Comparison of ENCODE assay signal across 20 cellular contexts in the genomic region with DNA sequence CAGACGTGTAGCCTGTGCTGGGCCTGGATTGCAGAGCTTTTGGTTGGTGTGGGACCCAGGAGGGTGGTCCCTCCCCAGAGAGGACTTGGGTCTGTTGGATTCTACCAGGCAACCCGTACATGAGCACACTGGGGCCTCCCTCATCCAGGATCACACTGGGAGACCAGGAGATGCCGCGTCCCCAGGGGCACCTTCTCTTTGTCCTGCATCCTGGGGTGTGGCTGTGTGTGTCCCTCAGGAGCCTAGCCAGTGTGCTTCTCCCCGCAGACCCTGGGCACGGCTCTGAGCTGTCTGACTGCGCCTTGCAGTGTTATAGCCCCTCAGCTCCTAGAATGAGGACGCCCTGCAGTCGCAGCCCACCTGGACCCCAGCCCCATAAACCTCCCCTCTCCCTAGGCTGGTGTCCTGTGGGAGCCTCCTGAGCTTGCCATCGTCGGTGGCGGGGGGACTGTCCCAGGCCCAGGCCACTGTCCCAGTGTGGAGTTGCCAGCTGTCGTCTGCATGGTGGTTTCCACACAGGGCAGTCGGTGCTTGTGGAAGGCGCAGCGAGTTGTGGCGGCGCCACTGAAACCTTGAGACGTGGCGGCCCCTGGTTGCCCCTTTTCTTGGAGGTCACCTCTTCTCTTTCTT. TPM values are rescaled to one million over a fixed set of nuclear protein-coding genes. Genes with fewer than 3 reads are reported as not detected.
"Had no signal": no experiment of that assay in that cellular context is flagged by ENCODE, and none has a peak within 500 bp of the region (broad histone marks: within the 10 kb centered on the region; RNA-seq: fewer than 3 reads in every experiment).

No MANE protein-coding gene starts in this region.

- H3K27ac ChIP-seq: breast epithelium, heart right ventricle, left lung, parathyroid adenoma, right atrium auricular region, thoracic aorta, uterus had no signal

- H2AFZ ChIP-seq: parathyroid adenoma had no signal

- H3K36me3 ChIP-seq: breast epithelium, uterus had no signal

- ATAC-seq: activated CD4-positive, alpha-beta T cell treated with anti-CD3 and anti-CD28 coated beads for 36 hours; activated CD8-positive, alpha-beta T cell treated with anti-CD3 and anti-CD28 coated beads, Interleukin-2, amount 10 ng/mL, durations not matched to agents 7 days and 5 days; activated naive CD4-positive, alpha-beta T cell treated with anti-CD3 and anti-CD28 coated beads, Interleukin-2, amount 50 U/mL, for 72 hours; heart right ventricle; left lung; naive thymus-derived CD4-positive, alpha-beta T cell; T-cell had no signal

- H3K27me3 ChIP-seq: breast epithelium, heart right ventricle, left lung, right atrium auricular region, uterus had no signal

- H3K9me3 ChIP-seq: breast epithelium, thoracic aorta, uterus had no signal

- H3K4me3 ChIP-seq: breast epithelium, heart right ventricle, left lung, right atrium auricular region, smooth muscle cell, thoracic aorta, uterus had no signal

- DNase-seq: activated CD4-positive, alpha-beta T cell treated with anti-CD3 and anti-CD28 coated beads for 36 hours; activated CD4-positive, CD25-positive, alpha-beta regulatory T cell; activated CD8-positive, alpha-beta T cell treated with anti-CD3 and anti-CD28 coated beads, Interleukin-2, amount 10 ng/mL, durations not matched to agents 7 days and 5 days; activated T-cell treated with anti-CD3 and anti-CD28 coated beads, Interleukin-2, amount 50 U/mL, for 1 hour; effector memory CD4-positive, alpha-beta T cell; naive thymus-derived CD4-positive, alpha-beta T cell; occipital lobe; stimulated activated CD4-positive, alpha-beta T cell treated with anti-CD3 and anti-CD28 coated beads, Interleukin-15, amount 100 ng/mL, for 24 hours; stimulated activated CD4-positive, alpha-beta T cell treated with anti-CD3 and anti-CD28 coated beads, Interleukin-2, amount 100 ng/mL, for 24 hours; stimulated activated naive CD4-positive, alpha-beta T cell; T-cell; uterus had no signal

- H3K9ac ChIP-seq: parathyroid adenoma had no signal

- H3K4me2 ChIP-seq: smooth muscle cell had no signal

- H3K4me1 ChIP-seq: breast epithelium, heart right ventricle, left lung, parathyroid adenoma, right atrium auricular region, uterus had no signal

RNA-seq across cellular contexts. Expression of gene TPPP, which starts 53.5 kb away (rescaled TPM):
- total RNA-seq: smooth muscle cell had no signal
- polyA plus RNA-seq: smooth muscle cell had no signal
